12 cellular contexts compared by ENCODE assay signal in genomic region chr17:58414596-58414997, GRCh38. TPM values are rescaled to one million over a fixed set of nuclear protein-coding genes. Genes with fewer than 3 reads are reported as not detected.
A peak's percentile ranks its signal among the peaks of the same experiment; 100 is the strongest.
DNase-seq lines count a peak whose midpoint lies in the region; ATAC-seq and TF ChIP-seq lines count a peak whose summit lies in the region.
"Had no signal": no experiment of that assay in that cellular context is flagged by ENCODE, and none has a peak within 500 bp of the region (broad histone marks: within the 10 kb centered on the region; RNA-seq: fewer than 3 reads in every experiment).

No MANE protein-coding gene starts in this region.

- TF ChIP-seq RAD21 in HCT116 (IDR thresholded peaks at IDR 0.05; ENCODE audit: low read depth) = no peak

- H4K91ac ChIP-seq in trophoblast cell (ENCODE audit: low read depth, low read length) = no peak overlapping the region

- H3K9me2 ChIP-seq in HCT116 (ENCODE audit: insufficient read depth) = no peaks in the 10 kb centered on the region

- H3K27ac ChIP-seq in HCT116 (ENCODE audit: low read depth, low read length) (peak overlapping the region; percentile 78; the same call in 1 of the 2 replicates), epithelial cell of prostate (peak overlapping the region; percentile 86), trophoblast cell (ENCODE audit: low read depth, low read length) (no peak overlapping the region), thyroid gland (no peak overlapping the region)

- no peak overlapping the region for H3K18ac ChIP-seq in trophoblast cell (ENCODE audit: low read length)

- H3K4me3 ChIP-seq in HCT116 (replicated peaks in 1 of 2; ENCODE audit: low read depth in 1 of 2, low read length in 2 of 2) (peak overlapping the region; percentile 66 to 68), NT2/D1 (ENCODE audit: insufficient read length, low read depth) (peak overlapping the region; percentile 29), trophoblast cell (ENCODE audit: low read depth, low read length) (no peak overlapping the region), thyroid gland (replicated peaks in 1 of 3) (no peak overlapping the region)

- ATAC-seq in HCT116 (no peak), HG02642 (IDR thresholded peaks at IDR 0.05; ENCODE audit: poor library complexity, unreplicated experiment) (no peak), GM19351 (IDR thresholded peaks at IDR 0.05; ENCODE audit: unreplicated experiment) (no peak)
- no peak for ATAC-seq in stimulated activated effector memory CD8-positive, alpha-beta T cell treated with anti-CD3 and anti-CD28 coated beads, Interleukin-12 subunit alpha, Interleukin-12 subunit beta, amount 100 ng/mL, for 72 hours
- ATAC-seq: activated CD8-positive, alpha-beta memory T cell treated with anti-CD3 and anti-CD28 coated beads, Interleukin-2, amount 10 ng/mL, durations not matched to agents 7 days and 5 days had no signal

- H3K4ac ChIP-seq in trophoblast cell (ENCODE audit: low read depth, low read length) = peak overlapping the region; percentile 64

- no CpG with 5 or more reads among the region's 3 CpGs for WGBS in trophoblast cell (ENCODE audit: extremely low coverage, insufficient coverage, insufficient read length)
- WGBS in thyroid gland, 2 donors = 70 to 72% methylated on average over 3 of the region's 3 CpGs

- CTCF ChIA-PET in HCT116 (lab: Charles Lee) = interaction anchor here (0.7 to 1.8 kb wide), 7 partner anchors 14 to 215 kb away, joined by 3 to 7 read pairs (median 3); partner anchors contain the start of gene SUPT4H1

- H3K27ac Mint-ChIP-seq in stimulated activated effector memory CD8-positive, alpha-beta T cell treated with anti-CD3 and anti-CD28 coated beads, Interleukin-12 subunit alpha, Interleukin-12 subunit beta, amount 100 ng/mL, for 72 hours = no peak overlapping the region
- H3K27ac Mint-ChIP-seq: activated CD8-positive, alpha-beta memory T cell treated with anti-CD3 and anti-CD28 coated beads, Interleukin-2, amount 10 ng/mL, durations not matched to agents 7 days and 5 days had no signal

- no peaks in the 10 kb centered on the region for H4K20me1 ChIP-seq in HCT116 (ENCODE audit: insufficient read depth)

- H3K36me3 Mint-ChIP-seq in stimulated activated effector memory CD8-positive, alpha-beta T cell treated with anti-CD3 and anti-CD28 coated beads, Interleukin-12 subunit alpha, Interleukin-12 subunit beta, amount 100 ng/mL, for 72 hours = no peaks in the 10 kb centered on the region
- H3K36me3 Mint-ChIP-seq: activated CD8-positive, alpha-beta memory T cell treated with anti-CD3 and anti-CD28 coated beads, Interleukin-2, amount 10 ng/mL, durations not matched to agents 7 days and 5 days had no signal

- BruUV-seq in HCT116 (replicated peaks; lab: Mats Ljungman, UMichigan) = no TSS peak

- no peak overlapping the region for H2BK120ac ChIP-seq in trophoblast cell (ENCODE audit: insufficient read depth, low read length, poor library complexity)

- DNase-seq in HCT116 (ENCODE audit: low read depth, low spot score) = no peak
- no peak for DNase-seq in NT2/D1 (ENCODE audit: low read depth, low spot score)
- no peak for DNase-seq in epithelial cell of prostate (ENCODE audit: low read depth, low spot score)
- DNase-seq in trophoblast cell = no peak
- no peak for DNase-seq in stimulated activated effector memory CD8-positive, alpha-beta T cell treated with anti-CD3 and anti-CD28 coated beads, Interleukin-12 subunit alpha, Interleukin-12 subunit beta, amount 100 ng/mL, for 72 hours (ENCODE audit: low spot score in 2 of 2)
- DNase-seq in thyroid gland = no peak
- DNase-seq: activated CD8-positive, alpha-beta memory T cell treated with anti-CD3 and anti-CD28 coated beads, Interleukin-2, amount 10 ng/mL, durations not matched to agents 7 days and 5 days; effector memory CD4-positive, alpha-beta T cell; stimulated activated CD4-positive, alpha-beta T cell treated with anti-CD3 and anti-CD28 coated beads, Interleukin-2, amount 100 ng/mL, for 48 hours had no signal

- peaks cover 77% of the 10 kb centered on the region for H3K79me2 ChIP-seq in HCT116 (ENCODE audit: insufficient read depth, low read length)
- H3K79me2 ChIP-seq in trophoblast cell (ENCODE audit: control insufficient read depth, insufficient read depth, low read length, poor library complexity) = no peaks in the 10 kb centered on the region

- H4K12ac ChIP-seq in trophoblast cell (ENCODE audit: low read depth, low read length) = no peak overlapping the region

- no peak overlapping the region for H2BK12ac ChIP-seq in trophoblast cell (ENCODE audit: low read length)

- TF ChIP-seq CTCF in HCT116 (IDR thresholded peaks at IDR 0.05 in 2 of 3, conservative IDR thresholded peaks at IDR 0.05 in 1 of 3; ENCODE audit: borderline replicate concordance in 1 of 3, insufficient read depth in 1 of 3, low read depth in 2 of 3, low read length in 2 of 3) (no peak), thyroid gland (IDR thresholded peaks at IDR 0.05) (no peak)

- TF ChIP-seq POLR2A in HCT116 (IDR thresholded peaks at IDR 0.05; ENCODE audit: borderline replicate concordance, extremely low read depth, insufficient read depth, insufficient read length) = no peak
- TF ChIP-seq POLR2A in thyroid gland (IDR thresholded peaks at IDR 0.05) = no peak

- H2AFZ ChIP-seq in HCT116 (ENCODE audit: low read depth, low read length, poor library complexity, severe bottlenecking) (no peak overlapping the region), trophoblast cell (ENCODE audit: insufficient read depth, low read length, poor library complexity) (no peak overlapping the region)

- peaks cover 79 to 93% of the 10 kb centered on the region in 2 experiments for H3K4me1 ChIP-seq in HCT116 (ENCODE audit: control insufficient read depth in 1 of 2, insufficient read depth in 2 of 2, low read length in 2 of 2)
- H3K4me1 ChIP-seq in NT2/D1 (ENCODE audit: insufficient read depth, insufficient read length) = no peaks in the 10 kb centered on the region
- peaks cover 3 to 6% of the 10 kb centered on the region in 2 experiments for H3K4me1 ChIP-seq in trophoblast cell (ENCODE audit: control insufficient read depth in 1 of 2, insufficient read depth in 2 of 2, low read length in 2 of 2)
- H3K4me1 ChIP-seq in thyroid gland = peaks cover 8% of the 10 kb centered on the region in 2 donors

- peaks cover 1% of the 10 kb centered on the region for H3K79me1 ChIP-seq in trophoblast cell (ENCODE audit: low read length)

- H3K27me3 ChIP-seq in HCT116 (ENCODE audit: insufficient read depth, low read length) (no peaks in the 10 kb centered on the region), NT2/D1 (ENCODE audit: insufficient read depth, insufficient read length) (no peaks in the 10 kb centered on the region), trophoblast cell (ENCODE audit: insufficient read depth, low read length) (no peaks in the 10 kb centered on the region), thyroid gland (no peaks in the 10 kb centered on the region)

- no peaks in the 10 kb centered on the region for H3K9me3 ChIP-seq in HCT116 (ENCODE audit: control insufficient read depth in 1 of 2, insufficient read depth in 1 of 2, low read depth in 1 of 2, low read length in 2 of 2)
- no peaks in the 10 kb centered on the region for H3K9me3 ChIP-seq in NT2/D1 (ENCODE audit: insufficient read depth, low read length)
- no peaks in the 10 kb centered on the region for H3K9me3 ChIP-seq in trophoblast cell (ENCODE audit: insufficient read depth, low read depth, low read length)
- H3K9me3 ChIP-seq in thyroid gland = no peaks in the 10 kb centered on the region

- peaks cover 0 to 5% of the 10 kb centered on the region in 2 experiments; a peak in 2 of 4 replicates for H3K36me3 ChIP-seq in HCT116 (ENCODE audit: control insufficient read depth in 1 of 2, insufficient read depth in 2 of 2, low read length in 2 of 2)
- peaks cover under 1% of the 10 kb centered on the region for H3K36me3 ChIP-seq in NT2/D1 (ENCODE audit: insufficient read depth, insufficient read length, low read length)
- no peaks in the 10 kb centered on the region for H3K36me3 ChIP-seq in trophoblast cell (ENCODE audit: control insufficient read depth in 1 of 2, insufficient read depth in 2 of 2, low read length in 2 of 2)
- H3K36me3 ChIP-seq in thyroid gland = no peaks in the 10 kb centered on the region

- H3K23ac ChIP-seq in trophoblast cell (ENCODE audit: low read length) = no peak overlapping the region

- H3K4me3 Mint-ChIP-seq in stimulated activated effector memory CD8-positive, alpha-beta T cell treated with anti-CD3 and anti-CD28 coated beads, Interleukin-12 subunit alpha, Interleukin-12 subunit beta, amount 100 ng/mL, for 72 hours = no peak overlapping the region
- H3K4me3 Mint-ChIP-seq: activated CD8-positive, alpha-beta memory T cell treated with anti-CD3 and anti-CD28 coated beads, Interleukin-2, amount 10 ng/mL, durations not matched to agents 7 days and 5 days had no signal

- H3K9ac ChIP-seq in HCT116 (ENCODE audit: low read length) = peak overlapping the region; percentile 80
- H3K9ac ChIP-seq in NT2/D1 (ENCODE audit: insufficient read length, low read depth) = no peak overlapping the region
- no peak overlapping the region for H3K9ac ChIP-seq in trophoblast cell (ENCODE audit: low read length)

- peak overlapping the region; percentile 86 for H3K4me2 ChIP-seq in HCT116 (ENCODE audit: low read length)
- no peak overlapping the region for H3K4me2 ChIP-seq in trophoblast cell (ENCODE audit: low read length)

- no peak overlapping the region for H2BK5ac ChIP-seq in trophoblast cell (ENCODE audit: low read depth, low read length, poor library complexity)

- RAD21 ChIA-PET in HCT116 (lab: Charles Lee; ENCODE audit: low non-redundant PET in 1 of 2, low total read pairs in 2 of 2, uncharacterized antibody in 2 of 2, unreplicated experiment in 2 of 2) = no interaction called here

- no peak overlapping the region for H3K14ac ChIP-seq in trophoblast cell (ENCODE audit: low read length)

- H4K8ac ChIP-seq in trophoblast cell (ENCODE audit: low read depth, low read length) = no peak overlapping the region

- H2AK5ac ChIP-seq in trophoblast cell (ENCODE audit: low read length) = no peak overlapping the region

- POLR2A ChIA-PET in HCT116 (lab: Charles Lee) = interaction anchor here (1.4 to 4.6 kb wide), 8 partner anchors 10 to 97 kb away, joined by 4 to 54 read pairs (median 14); partner anchors contain the start of gene SUPT4H1

- intact Hi-C loops in HCT116 (cut with micrococcal nuclease) (no loop called here), thyroid gland (cut with DNase I) (loop anchor here (10.0 kb wide), 1 partner anchor 60 kb away; the partner anchor contains the start of gene SUPT4H1)

- H3K9me3 Mint-ChIP-seq in stimulated activated effector memory CD8-positive, alpha-beta T cell treated with anti-CD3 and anti-CD28 coated beads, Interleukin-12 subunit alpha, Interleukin-12 subunit beta, amount 100 ng/mL, for 72 hours = no peaks in the 10 kb centered on the region
- H3K9me3 Mint-ChIP-seq: stimulated activated naive CD8-positive, alpha-beta T cell treated with anti-CD3 and anti-CD28 coated beads, Interleukin-15, Interleukin-2, amounts not matched to agents 100 ng/mL and 50 ng/mL, for 24 hours had no signal

- H3K4me1 Mint-ChIP-seq in stimulated activated effector memory CD8-positive, alpha-beta T cell treated with anti-CD3 and anti-CD28 coated beads, Interleukin-12 subunit alpha, Interleukin-12 subunit beta, amount 100 ng/mL, for 72 hours = peaks cover 19% of the 10 kb centered on the region

RNA-seq across cellular contexts. Expression of gene RNF43, which starts 2.7 kb away (rescaled TPM):
- total RNA-seq in HCT116 (2021; ENCODE audit: unreplicated experiment) (42.2 TPM), thyroid gland (1 to 10 TPM; 2.1 to 5.2 (median 4.3) TPM)
- 21.7 and 27.6 TPM in 2 replicates for polyA plus RNA-seq in HCT116 (2012)
- polyA plus RNA-seq in trophoblast cell (2013) = 3.6 and 3.8 TPM in 2 replicates

Comparison
In these comparisons a context has a peak if more than half of its experiments do, and no peak if none do; other contexts are left out.
1. H3K27ac ChIP-seq: peak in HCT116 (single experiment) and epithelial cell of prostate (single experiment); none in trophoblast cell (single experiment) and thyroid gland (0 of 3).
2. H3K4me3 ChIP-seq: peak in HCT116 (2 of 2) and NT2/D1 (single experiment); none in trophoblast cell (single experiment) and thyroid gland (0 of 3).